ENCODE assay signal across 13 cellular contexts in genomic region chr10:91983403-91983802, GRCh38.
"Had no signal": no experiment of that assay in that cellular context is flagged by ENCODE, and none has a peak within 500 bp of the region (broad histone marks: within the 10 kb centered on the region; RNA-seq: fewer than 3 reads in every experiment).

No MANE protein-coding gene starts in this region.

- H3K4me1 ChIP-seq: esophagus muscularis mucosa, foreskin keratinocyte, left lung, parathyroid adenoma, tibial nerve had no signal

- H3K27me3 ChIP-seq: esophagus muscularis mucosa, foreskin keratinocyte, left lung, tibial nerve had no signal

- H3K4me3 ChIP-seq: esophagus muscularis mucosa, left lung, tibial nerve had no signal

- DNase-seq: activated CD4-positive, alpha-beta T cell treated with anti-CD3 and anti-CD28 coated beads, Interleukin-2, amount 50 U/mL, for 48 hours; activated CD8-positive, alpha-beta memory T cell treated with anti-CD3 and anti-CD28 coated beads, Interleukin-2, amount 50 U/mL, for 48 hours; activated naive CD4-positive, alpha-beta T cell treated with anti-CD3 and anti-CD28 coated beads, Interleukin-2, amount 50 U/mL, for 16 hours; anterior cingulate cortex; foreskin keratinocyte; left lung; mesenchymal stem cell; retina; small intestine had no signal

- H3K9me3 ChIP-seq: esophagus muscularis mucosa, left lung, tibial nerve had no signal

- ATAC-seq: activated CD4-positive, CD25-positive, alpha-beta regulatory T cell treated with anti-CD3 and anti-CD28 coated beads, Interleukin-2, amount 50 U/mL, for 24 hours; foreskin keratinocyte; left lung had no signal

- H3K27ac ChIP-seq: esophagus muscularis mucosa, foreskin keratinocyte, left lung, parathyroid adenoma, tibial nerve had no signal
